Comparison of ENCODE assay signal across 19 cellular contexts in the genomic region with DNA sequence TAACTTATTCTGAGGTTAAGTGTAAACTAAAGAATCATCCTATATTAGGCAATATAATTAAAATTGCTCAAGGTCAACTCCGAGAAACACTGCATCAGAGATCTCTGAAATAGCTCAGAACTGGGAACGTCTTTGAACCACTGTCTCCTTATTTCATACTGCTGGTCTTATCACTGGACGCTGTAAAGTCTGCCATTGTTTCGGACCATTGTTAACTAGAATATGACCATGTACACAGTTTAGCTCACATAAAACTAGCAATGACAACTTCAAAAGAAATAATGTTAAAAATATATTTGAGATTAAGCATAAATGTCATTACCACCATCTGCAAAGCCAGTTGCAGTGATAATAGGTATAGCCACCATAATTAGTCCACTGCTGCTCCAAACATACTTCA. TPM values are rescaled to one million over a fixed set of nuclear protein-coding genes. Genes with fewer than 3 reads are reported as not detected.
DNase-seq lines count a peak whose midpoint lies in the region; ATAC-seq and TF ChIP-seq lines count a peak whose summit lies in the region.
"Had no signal": no experiment of that assay in that cellular context is flagged by ENCODE, and none has a peak within 500 bp of the region (broad histone marks: within the 10 kb centered on the region; RNA-seq: fewer than 3 reads in every experiment).

No MANE protein-coding gene starts in this region.

- peak overlapping the region; percentile 86 for H3K9ac ChIP-seq in KMS-11
- H3K9ac ChIP-seq: GM23248 had no signal

- no peak overlapping the region for H3K4me3 Mint-ChIP-seq in activated naive CD8-positive, alpha-beta T cell treated with anti-CD3 and anti-CD28 coated beads, Interleukin-2, amount 50 U/mL, for 24 hours
- H3K4me3 Mint-ChIP-seq: neural crest cell had no signal

- H3K79me2 ChIP-seq in KMS-11 (ENCODE audit: insufficient read depth, low read depth): peaks cover 80% of the 10 kb centered on the region

- peak overlapping the region; percentile 83 for H3K27ac Mint-ChIP-seq in activated naive CD8-positive, alpha-beta T cell treated with anti-CD3 and anti-CD28 coated beads, Interleukin-2, amount 50 U/mL, for 24 hours

- WGBS in right cardiac atrium: 66% methylated on average over 4 of the region's 4 CpGs

- TF ChIP-seq POLR2A in uterus (IDR thresholded peaks at IDR 0.05): no peak

- no peaks in the 10 kb centered on the region for H4K20me1 ChIP-seq in KMS-11 (ENCODE audit: insufficient read depth)

- H2AFZ ChIP-seq in KMS-11 (ENCODE audit: low read depth): no peak overlapping the region
- H2AFZ ChIP-seq: GM23248 had no signal

- peaks cover 2% of the 10 kb centered on the region for H3K36me3 Mint-ChIP-seq in activated naive CD8-positive, alpha-beta T cell treated with anti-CD3 and anti-CD28 coated beads, Interleukin-2, amount 50 U/mL, for 24 hours (ENCODE audit: low read depth)

- H3K9me3 Mint-ChIP-seq in activated naive CD8-positive, alpha-beta T cell treated with anti-CD3 and anti-CD28 coated beads, Interleukin-2, amount 50 U/mL, for 24 hours: no peaks in the 10 kb centered on the region
- H3K9me3 Mint-ChIP-seq: neural crest cell had no signal

- intact Hi-C loops in right cardiac atrium (cut with DNase I): no loop called here
- intact Hi-C loops in cardiac septum (cut with DNase I): no loop called here
- intact Hi-C loops in uterus (cut with DNase I; ENCODE audit: low total_unique reads): no loop called here

- H3K4me2 ChIP-seq in KMS-11: peak overlapping the region; percentile 95

- H3K4me1 Mint-ChIP-seq in activated naive CD8-positive, alpha-beta T cell treated with anti-CD3 and anti-CD28 coated beads, Interleukin-2, amount 50 U/mL, for 24 hours: peaks cover 46% of the 10 kb centered on the region

- H3K4me1 ChIP-seq in right cardiac atrium (ENCODE audit: control insufficient read depth, insufficient read depth, low read length) (no peaks in the 10 kb centered on the region), KMS-11 (ENCODE audit: low read depth, poor library complexity, severe bottlenecking) (peaks cover 21% of the 10 kb centered on the region), uterus (no peaks in the 10 kb centered on the region)
- H3K4me1 ChIP-seq: testis had no signal

- no peaks in the 10 kb centered on the region for H3K36me3 ChIP-seq in KMS-11 (ENCODE audit: insufficient read depth)
- no peaks in the 10 kb centered on the region for H3K36me3 ChIP-seq in uterus
- H3K36me3 ChIP-seq: gastrocnemius medialis had no signal

- no peak for DNase-seq in right cardiac atrium
- no peak for DNase-seq in cardiac septum (ENCODE audit: low spot score)
- DNase-seq in activated naive CD8-positive, alpha-beta T cell treated with anti-CD3 and anti-CD28 coated beads, Interleukin-2, amount 50 U/mL, for 24 hours: no peak
- DNase-seq in uterus: no peak
- no peak for DNase-seq in DMS153 (lab: John Stamatoyannopoulos, UW)
- no peak for DNase-seq in T1000 (lab: John Stamatoyannopoulos, UW)
- DNase-seq in NAMALWA (ENCODE audit: low spot score): no peak
- DNase-seq: AML-193, amniotic stem cell, DMS79 treated with DMSO at 0.1 percent for 48 hours, gastrocnemius medialis, GM23248, mammary epithelial cell, NCI-H1105, NCI-H2227 treated with DMSO at 0.1 percent for 48 hours, testis had no signal

- TF ChIP-seq CTCF in KMS-11 (conservative IDR thresholded peaks at IDR 0.05; ENCODE audit: low read depth, low read length): no peak
- no peak for TF ChIP-seq CTCF in uterus (IDR thresholded peaks at IDR 0.05)

- no peaks in the 10 kb centered on the region for H3K27me3 Mint-ChIP-seq in activated naive CD8-positive, alpha-beta T cell treated with anti-CD3 and anti-CD28 coated beads, Interleukin-2, amount 50 U/mL, for 24 hours

- H3K4me3 ChIP-seq in right cardiac atrium (ENCODE audit: low read length) (peak overlapping the region; percentile 33), KMS-11 (IDR thresholded peaks at IDR 0.05; ENCODE audit: insufficient read depth, low read depth, low read length) (no peak overlapping the region), uterus (no peak overlapping the region)
- H3K4me3 ChIP-seq: gastrocnemius medialis, GM23248, K562, testis had no signal

- no peaks in the 10 kb centered on the region for H3K27me3 ChIP-seq in right cardiac atrium (ENCODE audit: control insufficient read depth, insufficient read depth)
- H3K27me3 ChIP-seq in KMS-11 (ENCODE audit: insufficient read depth, low read depth): no peaks in the 10 kb centered on the region
- H3K27me3 ChIP-seq in uterus: no peaks in the 10 kb centered on the region
- H3K27me3 ChIP-seq: gastrocnemius medialis, testis had no signal

- H3K9me3 ChIP-seq in right cardiac atrium (ENCODE audit: control insufficient read depth, low read length) (no peaks in the 10 kb centered on the region), uterus (no peaks in the 10 kb centered on the region)
- H3K9me3 ChIP-seq: gastrocnemius medialis, testis had no signal

- no peak for ATAC-seq in right cardiac atrium
- no peak for ATAC-seq in activated naive CD8-positive, alpha-beta T cell treated with anti-CD3 and anti-CD28 coated beads, Interleukin-2, amount 50 U/mL, for 24 hours
- ATAC-seq: gastrocnemius medialis, K562 had no signal

- H3K27ac ChIP-seq in right cardiac atrium (ENCODE audit: low read length): no peak overlapping the region
- peak overlapping the region; percentile 89 for H3K27ac ChIP-seq in KMS-11
- peak overlapping the region; percentile 39 to 69 for H3K27ac ChIP-seq in uterus
- H3K27ac ChIP-seq: gastrocnemius medialis, GM23248, testis had no signal

RNA-seq across cellular contexts. Expression of gene ABCD2, which starts 2.9 kb away (rescaled TPM):
- total RNA-seq in right cardiac atrium (10 to 100 TPM in 3 of 4 donors, 1 to 10 TPM in 1; 9.4 to 16.2 (median 14.6) TPM), cardiac septum (3.0 TPM), uterus (1 to 10 TPM in 3 of 4 donors, under 1 TPM in 1; 0.29 to 3.5 (median 2.0) TPM)
- 4.3 TPM for polyA plus RNA-seq in right cardiac atrium
- polyA plus RNA-seq: GM23248 had no signal
